Comparison of ENCODE assay signal across 20 cellular contexts in genomic region chr3:170044280-170044679, GRCh38. TPM values are rescaled to one million over a fixed set of nuclear protein-coding genes. Genes with fewer than 3 reads are reported as not detected.
DNase-seq lines count a peak whose midpoint lies in the region; ATAC-seq lines count a peak whose summit lies in the region.
"Had no signal": no experiment of that assay in that cellular context is flagged by ENCODE, and none has a peak within 500 bp of the region (broad histone marks: within the 10 kb centered on the region; RNA-seq: fewer than 3 reads in every experiment).

No MANE protein-coding gene starts in this region.

- peaks cover 46 to 47% of the 10 kb centered on the region in 2 donors for H3K4me1 ChIP-seq in duodenal mucosa (ENCODE audit: control insufficient read depth in 1 of 2, insufficient read depth in 2 of 2, low read length in 2 of 2)

- peak overlapping the region; percentile 46 for H3K4me3 ChIP-seq in duodenal mucosa (ENCODE audit: low read depth in 1 of 2, low read length in 2 of 2)
- H3K4me3 ChIP-seq: esophagus muscularis mucosa, GM23248 had no signal

- DNase-seq in CD1c-positive myeloid dendritic cell (ENCODE audit: extremely low spot score) (peak; percentile 88), sciatic nerve (ENCODE audit: low spot score) (no peak), DMS153 (lab: John Stamatoyannopoulos, UW) (no peak), GM19240 (ENCODE audit: insufficient read length, low spot score) (no peak)
- DNase-seq in activated naive CD4-positive, alpha-beta T cell treated with Interleukin-2 at 50 U/mL for 16 hours = no peak
- DNase-seq: activated CD4-positive, alpha-beta T cell treated with anti-CD3 and anti-CD28 coated beads, Interleukin-2, amount 50 U/mL, for 1 hour; dorsolateral prefrontal cortex; glutamatergic neuron; GM23248; NCI-H1092; NCI-H82; posterior cingulate gyrus; SHP77; stimulated activated CD4-positive, alpha-beta T cell treated with anti-CD3 and anti-CD28 coated beads, Interleukin-15, amount 100 ng/mL, for 24 hours had no signal

- H3K9ac ChIP-seq in duodenal mucosa (ENCODE audit: low read depth in 1 of 2, low read length in 2 of 2) = peak overlapping the region; percentile 52 to 57
- H3K9ac ChIP-seq: GM23248 had no signal

- no peaks in the 10 kb centered on the region for H3K27me3 Mint-ChIP-seq in IgD-negative memory B cell
- H3K27me3 Mint-ChIP-seq: activated naive CD8-positive, alpha-beta T cell had no signal

- ATAC-seq in sciatic nerve (peak; percentile 31), HG03025 (IDR thresholded peaks at IDR 0.05; ENCODE audit: low FRiP score, unreplicated experiment) (no peak)

- no peaks in the 10 kb centered on the region for H3K9me3 ChIP-seq in duodenal mucosa (ENCODE audit: control insufficient read depth in 1 of 2, low read length in 2 of 2)
- H3K9me3 ChIP-seq: esophagus muscularis mucosa had no signal

- H3K9me3 Mint-ChIP-seq in IgD-negative memory B cell = no peaks in the 10 kb centered on the region

- H3K27ac ChIP-seq in duodenal mucosa (ENCODE audit: low read depth, low read length) = peak overlapping the region; percentile 60
- H3K27ac ChIP-seq: esophagus muscularis mucosa, GM23248 had no signal

- peak overlapping the region in 3 of 4 donors; percentile 28 to 70 (median 64) for H3K4me3 Mint-ChIP-seq in IgD-negative memory B cell
- H3K4me3 Mint-ChIP-seq: brain had no signal

- peaks cover 32 to 36% (median 35%) of the 10 kb centered on the region in 3 donors for H3K4me1 Mint-ChIP-seq in IgD-negative memory B cell

- H3K27me3 ChIP-seq in duodenal mucosa (ENCODE audit: control insufficient read depth in 1 of 2, insufficient read depth in 2 of 2, low read length in 2 of 2) = no peaks in the 10 kb centered on the region

- H3K36me3 Mint-ChIP-seq in IgD-negative memory B cell = peaks cover 5% of the 10 kb centered on the region
- H3K36me3 Mint-ChIP-seq: brain had no signal

- H3K36me3 ChIP-seq in duodenal mucosa (ENCODE audit: control insufficient read depth in 1 of 2, insufficient read depth in 2 of 2, low read length in 2 of 2) = peaks cover 4 to 6% of the 10 kb centered on the region in 2 donors
- H3K36me3 ChIP-seq: esophagus muscularis mucosa had no signal

- H3K27ac Mint-ChIP-seq in IgD-negative memory B cell = peak overlapping the region; percentile 70 to 93 (median 80)
- H3K27ac Mint-ChIP-seq: activated naive CD8-positive, alpha-beta T cell; brain had no signal

- intact Hi-C loops in sciatic nerve (cut with DNase I) = no loop called here

RNA-seq across cellular contexts. Expression of gene GPR160, which starts 6.5 kb away (rescaled TPM):
- polyA plus RNA-seq in IgD-negative memory B cell = 40.9 TPM
- 5.4 TPM for total RNA-seq in sciatic nerve
